ENCODE assay signal across 11 cellular contexts in genomic region chr9:120532475-120532874, GRCh38. TPM values are rescaled to one million over a fixed set of nuclear protein-coding genes. Genes with fewer than 3 reads are reported as not detected.
A peak's percentile ranks its signal among the peaks of the same experiment; 100 is the strongest.
DNase-seq lines count a peak whose midpoint lies in the region; ATAC-seq and TF ChIP-seq lines count a peak whose summit lies in the region.
"Had no signal": no experiment of that assay in that cellular context is flagged by ENCODE, and none has a peak within 500 bp of the region (broad histone marks: within the 10 kb centered on the region; RNA-seq: fewer than 3 reads in every experiment).

No MANE protein-coding gene starts in this region.

- in situ Hi-C loops in SK-MEL-5 (cut with HindIII; ENCODE audit: low pct_unique_long_range_greater_than_20kb, low sequenced_read_pairs), result no loop called here

- ATAC-seq in GM19463 (IDR thresholded peaks at IDR 0.05; ENCODE audit: unreplicated experiment) (no peak), HG03196 (IDR thresholded peaks at IDR 0.05; ENCODE audit: unreplicated experiment) (no peak), HG03342 (IDR thresholded peaks at IDR 0.05; ENCODE audit: unreplicated experiment) (no peak), HG03378 (IDR thresholded peaks at IDR 0.05; ENCODE audit: unreplicated experiment) (no peak)

- TF ChIP-seq CTCF in retinal pigment epithelial cell (conservative IDR thresholded peaks at IDR 0.05; ENCODE audit: low read depth, low read length), result no peak

- H3K4me3 ChIP-seq in retinal pigment epithelial cell (ENCODE audit: low read length), result no peak overlapping the region
- H3K4me3 ChIP-seq: thyroid gland had no signal

- DNase-seq in ELR (ENCODE audit: low read depth) (peak; percentile 47), SK-MEL-5 (ENCODE audit: low read depth, low spot score) (peak; percentile 11), fibroblast of peridontal ligament (ENCODE audit: extremely low read depth) (peak; percentile 41), retinal pigment epithelial cell (ENCODE audit: low read depth) (peak; percentile 35)
- DNase-seq: activated T-cell treated with anti-CD3 and anti-CD28 coated beads, Interleukin-2, amount 50 U/mL, for 24 hours; stimulated activated CD4-positive, alpha-beta T cell treated with anti-CD3 and anti-CD28 coated beads, Interleukin-1b, Interleukin-23, amount 100 ng/mL, for 48 hours had no signal

RNA-seq across cellular contexts. Expression of gene CDK5RAP2, which starts 47.5 kb away (rescaled TPM):
- total RNA-seq in SK-MEL-5 (2014; rRNA removed; shearing (Covaris generic)), result 114 and 139 TPM in 2 replicates
- 77.0 and 127 TPM in 2 replicates for polyA plus RNA-seq in SK-MEL-5 (2015; cell fraction: cytosol; rRNA removed)
- 315 and 410 TPM in 2 replicates for polyA plus RNA-seq in SK-MEL-5 (2015; cell fraction: nucleus; rRNA removed)
